In genomic region chr2:198483046-198483445, GRCh38 we compare ENCODE assay signal across 22 cellular contexts.
"Had no signal": no experiment of that assay in that cellular context is flagged by ENCODE, and none has a peak within 500 bp of the region (broad histone marks: within the 10 kb centered on the region; RNA-seq: fewer than 3 reads in every experiment).

No MANE protein-coding gene starts in this region.

- DNase-seq: activated CD4-positive, alpha-beta T cell treated with anti-CD3 and anti-CD28 coated beads for 4 hours; activated CD4-positive, alpha-beta T cell treated with anti-CD3 and anti-CD28 coated beads, Interleukin-2, amount 50 U/mL, for 48 hours; activated CD4-positive, CD25-positive, alpha-beta regulatory T cell; activated naive CD4-positive, alpha-beta T cell treated with Interleukin-2 at 50 U/mL for 16 hours; activated naive CD8-positive, alpha-beta T cell treated with anti-CD3 and anti-CD28 coated beads, Interleukin-2, amount 10 ng/mL, durations not matched to agents 7 days and 5 days; activated T-cell treated with anti-CD3 and anti-CD28 coated beads, Interleukin-2, amount 50 U/mL, for 48 hours; cortex of kidney; endodermal cell; esophagus squamous epithelium; kidney; lower lobe of right lung; mesendoderm; naive B cell; nucleus accumbens; posterior cingulate gyrus; right lobe of liver; small intestine; stimulated activated CD4-positive, alpha-beta T cell treated with anti-CD3 and anti-CD28 coated beads, Interleukin-2, amount 100 ng/mL, for 24 hours; T-helper 9 cell had no signal

- ATAC-seq: left lobe of liver; lower lobe of right lung; right lobe of liver; stimulated activated memory B cell treated with anti-CD40 and anti-IgM and Interleukin-4, amounts not matched to agents 10 μg/mL and 1 μg/mL and 100 μg/mL, for 72 hours had no signal

- H3K27me3 ChIP-seq: esophagus squamous epithelium, right lobe of liver had no signal

- H3K27ac ChIP-seq: esophagus squamous epithelium, lower lobe of right lung, right lobe of liver, thoracic aorta had no signal

- H3K9me3 ChIP-seq: esophagus squamous epithelium, lower lobe of right lung, right lobe of liver, thoracic aorta had no signal

- H3K4me1 ChIP-seq: esophagus squamous epithelium, lower lobe of right lung, right lobe of liver had no signal

- H3K4me3 ChIP-seq: esophagus squamous epithelium, lower lobe of right lung, right lobe of liver, thoracic aorta had no signal

- H3K36me3 ChIP-seq: esophagus squamous epithelium, lower lobe of right lung, right lobe of liver, thoracic aorta had no signal
